8 cellular contexts compared by ENCODE assay signal in genomic region chr20:53660078-53660909, GRCh38.
DNase-seq lines count a peak whose midpoint lies in the region; ATAC-seq and TF ChIP-seq lines count a peak whose summit lies in the region.

No MANE protein-coding gene starts in this region.

- H3K27me3 Mint-ChIP-seq in HFFc6 (ENCODE audit: insufficient read depth): no peaks in the 10 kb centered on the region

- peaks cover 59% of the 10 kb centered on the region for H3K4me1 Mint-ChIP-seq in HFFc6 (ENCODE audit: low read depth)

- peak overlapping the region; percentile 53 to 66 (median 57) for H3K4me3 ChIP-seq in skeletal muscle tissue (ENCODE audit: low read length in 3 of 3)

- no peaks in the 10 kb centered on the region for H3K36me3 ChIP-seq in skeletal muscle tissue (ENCODE audit: control insufficient read depth in 3 of 3, insufficient read depth in 3 of 3, low read length in 3 of 3)

- no peak for DNase-seq in HFFc6
- DNase-seq in activated T-cell treated with anti-CD3 and anti-CD28 coated beads, Interleukin-2, amount 50 U/mL, for 1 hour: peak; percentile 45
- peak; percentile 31 for DNase-seq in left cardiac atrium
- DNase-seq in SHP77 treated with DMSO at 0.1 percent for 48 hours (lab: John Stamatoyannopoulos, UW): no peak
- DNase-seq in GM19238 (ENCODE audit: insufficient read length, low spot score): no peak
- no peak for DNase-seq in cerebellum (ENCODE audit: low spot score)

- ATAC-seq in left cardiac atrium (peak; percentile 45 to 70), HG02571 (IDR thresholded peaks at IDR 0.05; ENCODE audit: unreplicated experiment) (no peak)

- H3K36me3 Mint-ChIP-seq in HFFc6 (ENCODE audit: low read depth): no peaks in the 10 kb centered on the region

- peaks cover 4 to 14% (median 14%) of the 10 kb centered on the region in 3 donors for H3K4me1 ChIP-seq in skeletal muscle tissue (ENCODE audit: control insufficient read depth in 3 of 3, insufficient read depth in 3 of 3, low read length in 3 of 3)

- H3K27me3 ChIP-seq in skeletal muscle tissue (ENCODE audit: control insufficient read depth in 3 of 3, insufficient read depth in 3 of 3, low read length in 3 of 3): no peaks in the 10 kb centered on the region

- peak overlapping the region; percentile 26 for H3K27ac ChIP-seq in skeletal muscle tissue (ENCODE audit: low read depth, low read length)

- H3K9me3 ChIP-seq in skeletal muscle tissue (ENCODE audit: control insufficient read depth in 3 of 3, low read length in 3 of 3): no peaks in the 10 kb centered on the region

- peak overlapping the region; percentile 86 for H3K27ac Mint-ChIP-seq in HFFc6

- intact Hi-C loops in left cardiac atrium (cut with DNase I): no loop called here

- H3K9ac ChIP-seq in skeletal muscle tissue (ENCODE audit: low read depth in 1 of 3, low read length in 3 of 3): peak overlapping the region; percentile 51 to 63 (median 54)

- H3K4me3 Mint-ChIP-seq in HFFc6: peak overlapping the region; percentile 78

- H3K9me3 Mint-ChIP-seq in HFFc6: no peaks in the 10 kb centered on the region

- no peak for TF ChIP-seq CTCF in HFFc6 (IDR thresholded peaks at IDR 0.05)

Comparison
In these comparisons a context has a peak if more than half of its experiments do, and no peak if none do; other contexts are left out.
1. DNase-seq: peak in activated T-cell treated with anti-CD3 and anti-CD28 coated beads, Interleukin-2, amount 50 U/mL, for 1 hour (single experiment) and left cardiac atrium (single experiment); none in HFFc6 (single experiment), SHP77 treated with DMSO at 0.1 percent for 48 hours (single experiment), GM19238 (single experiment) and cerebellum (single experiment).